In the genomic region with DNA sequence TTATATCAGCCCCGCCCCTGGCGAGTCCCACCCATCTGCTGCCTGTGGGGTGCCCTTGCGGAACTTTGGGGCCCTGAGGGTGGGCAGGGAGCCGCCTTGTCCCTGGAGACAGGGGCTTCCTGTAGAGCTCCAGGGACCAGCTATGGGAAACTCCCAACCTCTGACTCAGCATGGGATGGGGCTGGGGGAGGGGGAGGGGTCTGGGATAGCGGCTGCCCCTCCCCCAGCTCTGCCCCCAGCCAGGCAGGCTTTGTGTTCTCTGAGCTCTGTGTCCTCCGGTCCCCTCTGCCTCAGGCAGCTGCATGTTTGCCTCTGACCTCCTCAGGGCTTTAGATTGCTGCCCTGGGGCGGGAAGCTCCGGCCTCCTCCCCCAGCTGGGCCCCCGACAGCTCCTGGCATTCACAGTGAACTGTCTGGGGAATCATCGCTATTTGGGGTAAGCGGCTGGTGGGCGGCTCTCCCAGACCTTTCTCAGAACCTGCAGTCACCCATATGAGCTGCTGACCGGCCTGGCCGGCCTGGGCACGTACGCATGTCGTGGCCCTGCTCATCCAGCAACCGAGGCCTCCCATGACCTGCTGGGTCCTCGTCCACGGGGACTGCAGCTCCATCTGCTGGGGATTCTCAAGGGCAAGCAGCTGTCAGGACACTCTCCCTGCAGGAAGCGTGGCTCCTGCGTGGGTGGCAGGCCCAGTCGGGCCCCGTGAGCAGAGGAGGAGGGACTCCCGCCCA, we compare ENCODE assay signal across 1 cellular context.
A peak's percentile ranks its signal among the peaks of the same experiment; 100 is the strongest.
TF ChIP-seq lines count a peak whose summit lies in the region.

No MANE protein-coding gene starts in this region.

TF ChIP-seq in HepG2, 621 proteins besides CTCF, POLR2A, EP300 and RAD21 (continued from another document and continues in another):
- TF ChIP-seq, protein P1, sequence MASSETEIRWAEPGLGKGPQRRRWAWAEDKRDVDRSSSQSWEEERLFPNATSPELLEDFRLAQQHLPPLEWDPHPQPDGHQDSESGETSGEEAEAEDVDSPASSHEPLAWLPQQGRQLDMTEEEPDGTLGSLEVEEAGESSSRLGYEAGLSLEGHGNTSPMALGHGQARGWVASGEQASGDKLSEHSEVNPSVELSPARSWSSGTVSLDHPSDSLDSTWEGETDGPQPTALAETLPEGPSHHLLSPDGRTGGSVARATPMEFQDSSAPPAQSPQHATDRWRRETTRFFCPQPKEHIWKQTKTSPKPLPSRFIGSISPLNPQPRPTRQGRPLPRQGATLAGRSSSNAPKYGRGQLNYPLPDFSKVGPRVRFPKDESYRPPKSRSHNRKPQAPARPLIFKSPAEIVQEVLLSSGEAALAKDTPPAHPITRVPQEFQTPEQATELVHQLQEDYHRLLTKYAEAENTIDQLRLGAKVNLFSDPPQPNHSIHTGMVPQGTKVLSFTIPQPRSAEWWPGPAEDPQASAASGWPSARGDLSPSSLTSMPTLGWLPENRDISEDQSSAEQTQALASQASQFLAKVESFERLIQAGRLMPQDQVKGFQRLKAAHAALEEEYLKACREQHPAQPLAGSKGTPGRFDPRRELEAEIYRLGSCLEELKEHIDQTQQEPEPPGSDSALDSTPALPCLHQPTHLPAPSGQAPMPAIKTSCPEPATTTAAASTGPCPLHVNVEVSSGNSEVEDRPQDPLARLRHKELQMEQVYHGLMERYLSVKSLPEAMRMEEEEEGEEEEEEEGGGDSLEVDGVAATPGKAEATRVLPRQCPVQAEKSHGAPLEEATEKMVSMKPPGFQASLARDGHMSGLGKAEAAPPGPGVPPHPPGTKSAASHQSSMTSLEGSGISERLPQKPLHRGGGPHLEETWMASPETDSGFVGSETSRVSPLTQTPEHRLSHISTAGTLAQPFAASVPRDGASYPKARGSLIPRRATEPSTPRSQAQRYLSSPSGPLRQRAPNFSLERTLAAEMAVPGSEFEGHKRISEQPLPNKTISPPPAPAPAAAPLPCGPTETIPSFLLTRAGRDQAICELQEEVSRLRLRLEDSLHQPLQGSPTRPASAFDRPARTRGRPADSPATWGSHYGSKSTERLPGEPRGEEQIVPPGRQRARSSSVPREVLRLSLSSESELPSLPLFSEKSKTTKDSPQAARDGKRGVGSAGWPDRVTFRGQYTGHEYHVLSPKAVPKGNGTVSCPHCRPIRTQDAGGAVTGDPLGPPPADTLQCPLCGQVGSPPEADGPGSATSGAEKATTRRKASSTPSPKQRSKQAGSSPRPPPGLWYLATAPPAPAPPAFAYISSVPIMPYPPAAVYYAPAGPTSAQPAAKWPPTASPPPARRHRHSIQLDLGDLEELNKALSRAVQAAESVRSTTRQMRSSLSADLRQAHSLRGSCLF (CRISPR knock-in tag; IDR thresholded peaks at IDR 0.05; ENCODE audit: borderline replicate concordance), result no peak
- no peak for TF ChIP-seq ZFAT (CRISPR knock-in tag; conservative IDR thresholded peaks at IDR 0.05)
- TF ChIP-seq CC2D1A (CRISPR knock-in tag; IDR thresholded peaks at IDR 0.05), result peak; percentile 59; the same call in 1 of the 2 replicates
- TF ChIP-seq, protein P2, sequence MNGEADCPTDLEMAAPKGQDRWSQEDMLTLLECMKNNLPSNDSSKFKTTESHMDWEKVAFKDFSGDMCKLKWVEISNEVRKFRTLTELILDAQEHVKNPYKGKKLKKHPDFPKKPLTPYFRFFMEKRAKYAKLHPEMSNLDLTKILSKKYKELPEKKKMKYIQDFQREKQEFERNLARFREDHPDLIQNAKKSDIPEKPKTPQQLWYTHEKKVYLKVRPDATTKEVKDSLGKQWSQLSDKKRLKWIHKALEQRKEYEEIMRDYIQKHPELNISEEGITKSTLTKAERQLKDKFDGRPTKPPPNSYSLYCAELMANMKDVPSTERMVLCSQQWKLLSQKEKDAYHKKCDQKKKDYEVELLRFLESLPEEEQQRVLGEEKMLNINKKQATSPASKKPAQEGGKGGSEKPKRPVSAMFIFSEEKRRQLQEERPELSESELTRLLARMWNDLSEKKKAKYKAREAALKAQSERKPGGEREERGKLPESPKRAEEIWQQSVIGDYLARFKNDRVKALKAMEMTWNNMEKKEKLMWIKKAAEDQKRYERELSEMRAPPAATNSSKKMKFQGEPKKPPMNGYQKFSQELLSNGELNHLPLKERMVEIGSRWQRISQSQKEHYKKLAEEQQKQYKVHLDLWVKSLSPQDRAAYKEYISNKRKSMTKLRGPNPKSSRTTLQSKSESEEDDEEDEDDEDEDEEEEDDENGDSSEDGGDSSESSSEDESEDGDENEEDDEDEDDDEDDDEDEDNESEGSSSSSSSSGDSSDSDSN (CRISPR knock-in tag; IDR thresholded peaks at IDR 0.05), result peak; percentile 89
- peak; percentile 66; the same call in 1 of the 2 replicates for TF ChIP-seq ZNF264 (CRISPR knock-in tag; IDR thresholded peaks at IDR 0.05)
- no peak for TF ChIP-seq LCORL (IDR thresholded peaks at IDR 0.05)
- peak; percentile 94 for TF ChIP-seq LCORL (CRISPR knock-in tag; IDR thresholded peaks at IDR 0.05)
- peak; percentile 68; the same call in 1 of the 2 replicates for TF ChIP-seq NFKB2 (CRISPR knock-in tag; IDR thresholded peaks at IDR 0.05; ENCODE audit: borderline replicate concordance)
- peak; percentile 59 for TF ChIP-seq KAT8 (CRISPR knock-in tag; IDR thresholded peaks at IDR 0.05)
- peak; percentile 17; the same call in 1 of the 2 replicates for TF ChIP-seq CBFB (CRISPR knock-in tag; IDR thresholded peaks at IDR 0.05)
- TF ChIP-seq, protein P3, sequence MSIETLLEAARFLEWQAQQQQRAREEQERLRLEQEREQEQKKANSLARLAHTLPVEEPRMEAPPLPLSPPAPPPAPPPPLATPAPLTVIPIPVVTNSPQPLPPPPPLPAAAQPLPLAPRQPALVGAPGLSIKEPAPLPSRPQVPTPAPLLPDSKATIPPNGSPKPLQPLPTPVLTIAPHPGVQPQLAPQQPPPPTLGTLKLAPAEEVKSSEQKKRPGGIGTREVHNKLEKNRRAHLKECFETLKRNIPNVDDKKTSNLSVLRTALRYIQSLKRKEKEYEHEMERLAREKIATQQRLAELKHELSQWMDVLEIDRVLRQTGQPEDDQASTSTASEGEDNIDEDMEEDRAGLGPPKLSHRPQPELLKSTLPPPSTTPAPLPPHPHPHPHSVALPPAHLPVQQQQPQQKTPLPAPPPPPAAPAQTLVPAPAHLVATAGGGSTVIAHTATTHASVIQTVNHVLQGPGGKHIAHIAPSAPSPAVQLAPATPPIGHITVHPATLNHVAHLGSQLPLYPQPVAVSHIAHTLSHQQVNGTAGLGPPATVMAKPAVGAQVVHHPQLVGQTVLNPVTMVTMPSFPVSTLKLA (IDR thresholded peaks at IDR 0.05), result no peak
- TF ChIP-seq ZNF574 (CRISPR knock-in tag; IDR thresholded peaks at IDR 0.05), result peak; percentile 70
- TF ChIP-seq ZNF639 (CRISPR knock-in tag; conservative IDR thresholded peaks at IDR 0.05), result peak; percentile 69; the same call in 1 of the 2 replicates
- TF ChIP-seq ZNF337 (CRISPR knock-in tag; IDR thresholded peaks at IDR 0.05; ENCODE audit: borderline replicate concordance, low read depth), result 0 out of 2 replicates have a peak, but pooled peaks have one; percentile 35
- no peak for TF ChIP-seq ZNF652 (CRISPR knock-in tag; IDR thresholded peaks at IDR 0.05; ENCODE audit: borderline replicate concordance, low read depth)
- TF ChIP-seq, protein P4, sequence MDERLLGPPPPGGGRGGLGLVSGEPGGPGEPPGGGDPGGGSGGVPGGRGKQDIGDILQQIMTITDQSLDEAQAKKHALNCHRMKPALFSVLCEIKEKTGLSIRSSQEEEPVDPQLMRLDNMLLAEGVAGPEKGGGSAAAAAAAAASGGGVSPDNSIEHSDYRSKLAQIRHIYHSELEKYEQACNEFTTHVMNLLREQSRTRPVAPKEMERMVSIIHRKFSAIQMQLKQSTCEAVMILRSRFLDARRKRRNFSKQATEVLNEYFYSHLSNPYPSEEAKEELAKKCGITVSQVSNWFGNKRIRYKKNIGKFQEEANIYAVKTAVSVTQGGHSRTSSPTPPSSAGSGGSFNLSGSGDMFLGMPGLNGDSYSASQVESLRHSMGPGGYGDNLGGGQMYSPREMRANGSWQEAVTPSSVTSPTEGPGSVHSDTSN (CRISPR knock-in tag; IDR thresholded peaks at IDR 0.05), result no peak
- TF ChIP-seq ZNF883 (CRISPR knock-in tag; IDR thresholded peaks at IDR 0.05; ENCODE audit: not compliant biosample characterization), result peak; percentile 46
- 0 out of 2 replicates have a peak, but pooled peaks have one; percentile 13 for TF ChIP-seq ZNF790 (CRISPR knock-in tag; IDR thresholded peaks at IDR 0.05; ENCODE audit: borderline replicate concordance)
- no peak for TF ChIP-seq ZNF329 (CRISPR knock-in tag; IDR thresholded peaks at IDR 0.05; ENCODE audit: low read depth)
- peak; percentile 43; the same call in 1 of the 2 replicates for TF ChIP-seq DR1 (CRISPR knock-in tag; IDR thresholded peaks at IDR 0.05)
- no peak for TF ChIP-seq ATF7 (IDR thresholded peaks at IDR 0.05)
- TF ChIP-seq ATF7 (CRISPR knock-in tag; IDR thresholded peaks at IDR 0.05), result no peak
- TF ChIP-seq GMEB2 (CRISPR knock-in tag; IDR thresholded peaks at IDR 0.05; ENCODE audit: low read depth), result no peak
- TF ChIP-seq ZSCAN21 (CRISPR knock-in tag; IDR thresholded peaks at IDR 0.05; ENCODE audit: borderline replicate concordance), result no peak; the same call in 1 of the 2 replicates
- TF ChIP-seq AGO1 (IDR thresholded peaks at IDR 0.05; ENCODE audit: low read depth, low read length, poor library complexity, severe bottlenecking), result no peak
- peak; percentile 64 for TF ChIP-seq THAP11 (CRISPR knock-in tag; IDR thresholded peaks at IDR 0.05)
- TF ChIP-seq CENPX (CRISPR knock-in tag; IDR thresholded peaks at IDR 0.05), result no peak
- TF ChIP-seq, protein P5, sequence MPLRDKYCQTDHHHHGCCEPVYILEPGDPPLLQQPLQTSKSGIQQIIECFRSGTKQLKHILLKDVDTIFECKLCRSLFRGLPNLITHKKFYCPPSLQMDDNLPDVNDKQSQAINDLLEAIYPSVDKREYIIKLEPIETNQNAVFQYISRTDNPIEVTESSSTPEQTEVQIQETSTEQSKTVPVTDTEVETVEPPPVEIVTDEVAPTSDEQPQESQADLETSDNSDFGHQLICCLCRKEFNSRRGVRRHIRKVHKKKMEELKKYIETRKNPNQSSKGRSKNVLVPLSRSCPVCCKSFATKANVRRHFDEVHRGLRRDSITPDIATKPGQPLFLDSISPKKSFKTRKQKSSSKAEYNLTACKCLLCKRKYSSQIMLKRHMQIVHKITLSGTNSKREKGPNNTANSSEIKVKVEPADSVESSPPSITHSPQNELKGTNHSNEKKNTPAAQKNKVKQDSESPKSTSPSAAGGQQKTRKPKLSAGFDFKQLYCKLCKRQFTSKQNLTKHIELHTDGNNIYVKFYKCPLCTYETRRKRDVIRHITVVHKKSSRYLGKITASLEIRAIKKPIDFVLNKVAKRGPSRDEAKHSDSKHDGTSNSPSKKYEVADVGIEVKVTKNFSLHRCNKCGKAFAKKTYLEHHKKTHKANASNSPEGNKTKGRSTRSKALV (CRISPR knock-in tag; IDR thresholded peaks at IDR 0.05), result no peak; the same call in 1 of the 2 replicates
- TF ChIP-seq POLR2G (IDR thresholded peaks at IDR 0.05; ENCODE audit: low read depth, low read length), result peak; percentile 82
- TF ChIP-seq ZNF333 (CRISPR knock-in tag; IDR thresholded peaks at IDR 0.05; ENCODE audit: borderline replicate concordance), result peak; percentile 85; the same call in 1 of the 2 replicates
- TF ChIP-seq ZNF597 (CRISPR knock-in tag; IDR thresholded peaks at IDR 0.05), result no peak
- TF ChIP-seq SP2 (CRISPR knock-in tag; IDR thresholded peaks at IDR 0.05), result 0 out of 2 replicates have a peak, but pooled peaks have one; percentile 10
- TF ChIP-seq BHLHE40 (IDR thresholded peaks at IDR 0.05; ENCODE audit: low read length), result 0 out of 2 replicates have a peak, but pooled peaks have one; percentile 20
